Comparison of ENCODE assay signal across 1 cellular context in genomic region chrX:106711375-106711774, GRCh38.
TF ChIP-seq lines count a peak whose summit lies in the region.

No MANE protein-coding gene starts in this region.

TF ChIP-seq in A549, 52 proteins besides CTCF, POLR2A, EP300 and RAD21 (continued from another document):
- TF ChIP-seq REST (IDR thresholded peaks at IDR 0.05) (no peak), HOXB13 (CRISPR knock-in tag; IDR thresholded peaks at IDR 0.05; ENCODE audit: low read depth) (no peak)
TF ChIP-seq in A549: peak in this region for 1.
